11 cellular contexts compared by ENCODE assay signal in genomic region chr17:76994237-76994637, GRCh38.
DNase-seq lines count a peak whose midpoint lies in the region; ATAC-seq and TF ChIP-seq lines count a peak whose summit lies in the region.
"Had no signal": no experiment of that assay in that cellular context is flagged by ENCODE, and none has a peak within 500 bp of the region (broad histone marks: within the 10 kb centered on the region; RNA-seq: fewer than 3 reads in every experiment).

No MANE protein-coding gene starts in this region.

- no peak overlapping the region for H3K4me3 Mint-ChIP-seq in CD4-positive, alpha-beta T cell
- H3K4me3 Mint-ChIP-seq in T-helper 17 cell, result peak overlapping the region; percentile 5
- H3K4me3 Mint-ChIP-seq: activated CD4-positive, alpha-beta memory T cell treated with anti-CD3 and anti-CD28 coated beads, Interleukin-2, amount 10 ng/mL, durations not matched to agents 7 days and 5 days had no signal

- TF ChIP-seq CTCF in CD4-positive, alpha-beta T cell (IDR thresholded peaks at IDR 0.05), result no peak
- no peak for TF ChIP-seq CTCF in liver (IDR thresholded peaks at IDR 0.05; ENCODE audit: low read depth, low read length, missing input control)

- DNase-seq in CD4-positive, alpha-beta T cell, result no peak
- DNase-seq in ELF-1 (ENCODE audit: low read depth, low spot score) (peak; percentile 37), T-helper 17 cell (no peak), GOT3 (lab: John Stamatoyannopoulos, UW) (no peak), epidermal melanocyte (ENCODE audit: insufficient read length, low spot score) (no peak)
- DNase-seq: activated CD4-positive, alpha-beta memory T cell treated with anti-CD3 and anti-CD28 coated beads, Interleukin-2, amount 10 ng/mL, durations not matched to agents 7 days and 5 days; activated naive CD4-positive, alpha-beta T cell; NCI-H1105 treated with DMSO at 0.1 percent for 48 hours had no signal

- no peaks in the 10 kb centered on the region for H3K9me3 ChIP-seq in CD4-positive, alpha-beta T cell (ENCODE audit: control insufficient read depth, low read length)
- H3K9me3 ChIP-seq in T-helper 17 cell (ENCODE audit: control insufficient read depth, low read length, poor library complexity, severe bottlenecking) (no peaks in the 10 kb centered on the region), liver (ENCODE audit: control insufficient read depth in 4 of 4, low read length in 3 of 4) (no peaks in the 10 kb centered on the region)

- TF ChIP-seq RAD21 in liver (IDR thresholded peaks at IDR 0.05), result no peak

- peaks cover 53% of the 10 kb centered on the region for H3K4me1 Mint-ChIP-seq in CD4-positive, alpha-beta T cell (ENCODE audit: low read depth)
- H3K4me1 Mint-ChIP-seq in T-helper 17 cell, result peaks cover 34% of the 10 kb centered on the region

- H3K9ac ChIP-seq in liver (ENCODE audit: low read depth in 1 of 2, low read length in 2 of 2), result no peak overlapping the region

- no peak overlapping the region for H3K27ac ChIP-seq in CD4-positive, alpha-beta T cell (ENCODE audit: low read depth, low read length)
- H3K27ac ChIP-seq in liver (ENCODE audit: low read depth in 1 of 2, low read length in 2 of 2), result no peak overlapping the region

- 53% methylated on average over 6 of the region's 6 CpGs for WGBS in liver

- peak overlapping the region; percentile 86 for H3K27ac Mint-ChIP-seq in CD4-positive, alpha-beta T cell
- H3K27ac Mint-ChIP-seq in T-helper 17 cell, result peak overlapping the region; percentile 98
- H3K27ac Mint-ChIP-seq: activated CD4-positive, alpha-beta memory T cell treated with anti-CD3 and anti-CD28 coated beads, Interleukin-2, amount 10 ng/mL, durations not matched to agents 7 days and 5 days had no signal

- no peaks in the 10 kb centered on the region for H3K27me3 Mint-ChIP-seq in CD4-positive, alpha-beta T cell
- no peaks in the 10 kb centered on the region for H3K27me3 Mint-ChIP-seq in T-helper 17 cell
- H3K27me3 Mint-ChIP-seq: activated CD4-positive, alpha-beta memory T cell treated with anti-CD3 and anti-CD28 coated beads, Interleukin-2, amount 10 ng/mL, durations not matched to agents 7 days and 5 days had no signal

- ATAC-seq in CD4-positive, alpha-beta T cell (ENCODE audit: poor library complexity), result no peak
- ATAC-seq in T-helper 17 cell (no peak), HG03280 (IDR thresholded peaks at IDR 0.05; ENCODE audit: unreplicated experiment) (no peak), GM19455 (IDR thresholded peaks at IDR 0.05; ENCODE audit: unreplicated experiment) (no peak)

- intact Hi-C loops in CD4-positive, alpha-beta T cell (cut with DNase I, micrococcal nuclease), result no loop called here

- POLR2A ChIA-PET in CD4-positive, alpha-beta T cell (lab: Charles Lee), result interaction anchor here (1.6 kb wide), 1 partner anchor 69 kb away, joined by 5 read pairs; no protein-coding TSS in a partner anchor

- no peaks in the 10 kb centered on the region for H3K36me3 Mint-ChIP-seq in CD4-positive, alpha-beta T cell (ENCODE audit: low read depth)
- no peaks in the 10 kb centered on the region for H3K36me3 Mint-ChIP-seq in T-helper 17 cell (ENCODE audit: low read depth)

- H3K9me3 Mint-ChIP-seq in CD4-positive, alpha-beta T cell, result no peaks in the 10 kb centered on the region
- H3K9me3 Mint-ChIP-seq: activated CD4-positive, alpha-beta memory T cell treated with anti-CD3 and anti-CD28 coated beads, Interleukin-2, amount 10 ng/mL, durations not matched to agents 7 days and 5 days had no signal

- CTCF ChIA-PET in CD4-positive, alpha-beta T cell (lab: Charles Lee), result no interaction called here

- no peak overlapping the region for H3K4me3 ChIP-seq in liver (ENCODE audit: low read depth in 1 of 3, low read length in 3 of 3)

- H3K36me3 ChIP-seq in liver (ENCODE audit: control insufficient read depth in 4 of 4, insufficient read depth in 3 of 4, low read depth in 1 of 4, low read length in 3 of 4), result no peaks in the 10 kb centered on the region

- no peaks in the 10 kb centered on the region for H3K27me3 ChIP-seq in CD4-positive, alpha-beta T cell (ENCODE audit: control insufficient read depth, insufficient read depth, low read length)
- H3K27me3 ChIP-seq in liver (ENCODE audit: control insufficient read depth in 4 of 4, insufficient read depth in 4 of 4, low read length in 3 of 4), result no peaks in the 10 kb centered on the region

- H3K4me1 ChIP-seq in liver (ENCODE audit: control insufficient read depth in 4 of 4, insufficient read depth in 4 of 4, low read length in 3 of 4), result no peaks in the 10 kb centered on the region

TF ChIP-seq in liver, 16 proteins besides CTCF, POLR2A, EP300 and RAD21:
- TF ChIP-seq TAF1 (conservative IDR thresholded peaks at IDR 0.05) (no peak), NR2F2 (IDR thresholded peaks at IDR 0.05) (peak; percentile 70)
